ENCODE assay signal across 11 cellular contexts in the genomic region with DNA sequence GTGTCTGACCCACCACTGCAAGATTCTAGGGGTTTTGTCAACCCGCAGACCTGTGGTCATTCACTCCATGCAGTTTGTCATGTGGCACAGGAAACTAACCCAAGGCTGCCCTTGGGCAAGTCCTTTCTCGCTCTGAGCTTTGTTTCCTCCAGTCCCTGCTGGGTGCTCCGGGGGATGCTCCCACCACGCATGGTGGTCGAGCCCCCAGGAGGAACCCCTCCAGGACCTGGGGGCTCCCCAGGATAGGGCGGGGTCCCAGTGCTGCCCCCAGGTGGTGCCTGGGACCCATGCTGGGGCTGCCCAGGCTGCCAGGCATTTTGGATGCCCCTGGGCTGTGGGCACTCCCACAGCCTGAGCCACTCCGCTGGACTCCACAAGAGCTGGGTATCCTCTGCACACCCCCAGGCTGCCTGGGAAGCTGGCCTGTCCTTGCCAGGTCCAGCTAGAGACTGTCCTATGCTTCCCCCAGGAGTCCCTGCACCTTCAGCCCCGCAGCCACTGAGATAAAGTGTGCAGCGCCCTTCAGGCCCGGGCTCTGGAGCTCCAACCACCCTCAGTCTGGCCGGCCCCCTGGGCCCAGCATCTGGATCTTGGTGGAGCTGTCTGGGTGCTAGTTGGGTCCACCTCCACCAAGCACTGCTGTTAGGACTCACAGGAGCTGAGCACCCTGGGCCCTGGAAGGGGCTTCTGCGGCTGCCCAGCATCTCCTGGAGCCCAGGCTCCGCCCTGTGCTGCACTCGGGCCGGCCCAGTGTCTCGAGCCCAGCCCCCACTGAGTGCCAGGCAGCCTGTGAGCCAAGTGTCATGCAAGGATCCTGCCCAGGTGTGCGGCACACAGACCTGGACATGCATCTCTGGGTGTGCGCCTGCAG.
DNase-seq lines count a peak whose midpoint lies in the region; ATAC-seq, FAIRE-seq and TF ChIP-seq lines count a peak whose summit lies in the region.
"Had no signal": no experiment of that assay in that cellular context is flagged by ENCODE, and none has a peak within 500 bp of the region (broad histone marks: within the 10 kb centered on the region; RNA-seq: fewer than 3 reads in every experiment).

No MANE protein-coding gene starts in this region.

- H3F3A ChIP-seq in OCI-LY1 (ENCODE audit: insufficient read depth, low read length) = no peaks in the 10 kb centered on the region

- ATAC-seq in pancreas (peak in 2 of 4 donors; percentile 9 to 21), HG02970 (IDR thresholded peaks at IDR 0.05; ENCODE audit: low FRiP score, unreplicated experiment) (no peak), HG03095 (IDR thresholded peaks at IDR 0.05; ENCODE audit: unreplicated experiment) (no peak)
- ATAC-seq: effector memory CD8-positive, alpha-beta T cell had no signal

- no peak for TF ChIP-seq EP300 in esophagus muscularis mucosa (IDR thresholded peaks at IDR 0.05)

- no peaks in the 10 kb centered on the region for H4K20me1 ChIP-seq in OCI-LY1 (ENCODE audit: insufficient read depth, low read length)

- peak; percentile 6; the same call in 1 of the 2 replicates for TF ChIP-seq CTCF in OCI-LY1 (IDR thresholded peaks at IDR 0.05; ENCODE audit: low read length)
- TF ChIP-seq CTCF in esophagus muscularis mucosa (IDR thresholded peaks at IDR 0.05) = no peak
- no peak for TF ChIP-seq CTCF in pancreas (IDR thresholded peaks at IDR 0.05)

- H3K36me3 ChIP-seq in OCI-LY1 (ENCODE audit: insufficient read depth, low read length) (no peaks in the 10 kb centered on the region), esophagus muscularis mucosa (peaks cover 22 to 40% (median 30%) of the 10 kb centered on the region in 4 donors), pancreas (peaks cover 0 to 16% (median 0%) of the 10 kb centered on the region in 3 donors)

- 100% methylated on average over 1 of the region's 18 CpGs for WGBS in esophagus muscularis mucosa
- WGBS in pancreas, 2 donors = 56 to 62% methylated on average over 18 of the region's 18 CpGs

- H3K27ac ChIP-seq in OCI-LY1 (ENCODE audit: low read depth, low read length, poor library complexity, severe bottlenecking) (no peak overlapping the region), esophagus muscularis mucosa (replicated peaks in 1 of 4) (no peak overlapping the region), pancreas (no peak overlapping the region)

- H3K9me2 ChIP-seq in OCI-LY1 (ENCODE audit: low read depth, low read length) = no peaks in the 10 kb centered on the region

- TF ChIP-seq POLR2A in esophagus muscularis mucosa (IDR thresholded peaks at IDR 0.05; ENCODE audit: low read depth) = no peak

- FAIRE-seq in pancreas (lab: Jason Lieb, UNC) = no peak

- H2AFZ ChIP-seq in OCI-LY1 (ENCODE audit: low read length) = no peak overlapping the region

- H3K9ac ChIP-seq in OCI-LY1 (ENCODE audit: low read length) = no peak overlapping the region

- H3K4me3 ChIP-seq in OCI-LY1 (ENCODE audit: low read depth, low read length, poor library complexity, severe bottlenecking) (no peak overlapping the region), esophagus muscularis mucosa (no peak overlapping the region), pancreas (no peak overlapping the region)

- H3K4me1 ChIP-seq in OCI-LY1 (ENCODE audit: insufficient read depth, low read length, severe bottlenecking) = no peaks in the 10 kb centered on the region
- H3K4me1 ChIP-seq in esophagus muscularis mucosa = peaks cover 0 to 8% (median 5%) of the 10 kb centered on the region in 4 donors
- H3K4me1 ChIP-seq in pancreas = no peaks in the 10 kb centered on the region

- H3K27me3 ChIP-seq in OCI-LY1 (ENCODE audit: insufficient read depth, low read length) (no peaks in the 10 kb centered on the region; the same call in 1 of the 2 replicates), esophagus muscularis mucosa (peaks cover 0 to 19% (median 0%) of the 10 kb centered on the region in 4 donors), pancreas (no peaks in the 10 kb centered on the region)

- H3K9me3 ChIP-seq in OCI-LY1 (ENCODE audit: low read length) (no peaks in the 10 kb centered on the region), esophagus muscularis mucosa (no peaks in the 10 kb centered on the region), pancreas (no peaks in the 10 kb centered on the region)

- H3K79me2 ChIP-seq in OCI-LY1 (ENCODE audit: insufficient read depth, low read length) = no peaks in the 10 kb centered on the region

- intact Hi-C loops in esophagus muscularis mucosa (cut with DNase I) = loop anchor here (5.0 kb wide), 1 partner anchor 532 kb away; no protein-coding TSS in a partner anchor
- intact Hi-C loops in pancreas (cut with DNase I) = loop anchor here in 2 of 3 donors (5.0 to 10.0 kb wide), 2 partner anchors 274 to 282 kb away; partner anchors contain the start of gene BARX1 (in 1 of the 2)

- DNase-seq in Daoy (ENCODE audit: low read depth) = peak; percentile 3
- DNase-seq in esophagus muscularis mucosa (ENCODE audit: extremely low spot score) = peak; percentile 88
- peak in 4 of 6 donors; percentile 6 to 68 (median 31) for DNase-seq in pancreas
- no peak for DNase-seq in NCI-H2171 (lab: John Stamatoyannopoulos, UW)
- no peak for DNase-seq in dedifferentiated amniotic fluid mesenchymal stem cell (ENCODE audit: extremely low spot score)
- DNase-seq: activated naive CD4-positive, alpha-beta T cell treated with anti-CD3 and anti-CD28 coated beads for 36 hours; effector memory CD8-positive, alpha-beta T cell; NCI-H2171 treated with DMSO at 0.1 percent for 48 hours had no signal

- no peak overlapping the region for H3K4me2 ChIP-seq in OCI-LY1 (ENCODE audit: low read length)

Comparison
In these comparisons a context has a peak if more than half of its experiments do, and no peak if none do; other contexts are left out.
1. DNase-seq: peak in Daoy (single experiment), esophagus muscularis mucosa (single experiment) and pancreas (4 of 6); none in NCI-H2171 (single experiment) and dedifferentiated amniotic fluid mesenchymal stem cell (single experiment).